ENCODE assay signal across 1 cellular context in the genomic region with DNA sequence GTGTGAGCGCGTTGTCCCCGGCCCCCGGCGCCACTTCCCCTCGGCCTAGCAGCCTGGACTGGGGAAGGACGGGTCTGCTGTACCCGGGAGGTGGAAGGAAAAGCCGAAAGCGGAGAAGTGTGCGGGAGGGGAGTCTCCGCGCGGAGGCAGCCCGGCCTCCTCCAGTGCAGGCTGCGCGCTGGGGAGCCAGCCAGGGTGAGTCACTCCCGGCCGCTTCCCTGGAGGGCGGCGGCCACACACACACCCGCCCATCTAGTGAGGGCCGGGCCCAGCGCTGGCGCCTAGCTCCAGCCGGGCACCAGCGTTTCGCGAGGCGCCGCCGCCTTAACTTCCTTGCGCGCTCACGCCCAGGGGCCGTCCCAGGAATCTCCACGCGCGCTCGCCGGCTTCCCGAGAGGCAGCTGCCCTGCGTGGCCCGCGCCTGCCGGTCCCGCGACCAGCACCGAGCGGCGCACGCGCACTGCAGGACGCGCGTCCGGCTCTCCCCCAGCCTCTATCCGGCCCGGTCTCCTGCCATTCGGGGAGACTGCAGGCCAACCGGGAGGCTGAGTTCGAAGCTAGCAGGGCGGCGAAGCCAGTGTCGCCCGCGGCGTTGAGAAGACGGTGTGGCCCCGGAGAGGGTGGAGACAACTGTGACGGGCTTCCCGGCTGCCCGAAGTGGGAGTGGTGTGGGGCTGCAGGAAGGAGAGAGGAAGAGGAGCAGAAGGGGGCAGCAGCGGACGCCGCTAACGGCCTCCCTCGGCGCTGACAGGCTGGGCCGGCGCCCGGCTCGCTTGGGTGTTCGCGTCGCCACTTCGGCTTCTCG.
TF ChIP-seq lines count a peak whose summit lies in the region.

Gene JAK2 (plus strand): TSS at position 702 of the 805 bp plus-strand sequence. CDS start 36,716 bp downstream, outside the sequence.

TF ChIP-seq in H1, 55 proteins besides CTCF, POLR2A, EP300 and RAD21:
- TF ChIP-seq BRCA1 (IDR thresholded peaks at IDR 0.05; ENCODE audit: low read depth, low read length) (no peak), NANOG (IDR thresholded peaks at IDR 0.05; ENCODE audit: insufficient read depth, low read depth, low read length, poor library complexity, severe bottlenecking) (no peak), ASH2L (IDR thresholded peaks at IDR 0.05; ENCODE audit: low read length) (peak; percentile 93), SIN3A (conservative IDR thresholded peaks at IDR 0.05 in 1 of 2, IDR thresholded peaks at IDR 0.05 in 1 of 2; ENCODE audit: low read depth in 1 of 2, low read length in 2 of 2) (peak in 1 of 2 experiments; percentile 38; a peak in 1 of 4 replicates), POLR2AphosphoS5 (IDR thresholded peaks at IDR 0.05; ENCODE audit: low read depth, low read length) (peak; percentile 51), MAX (IDR thresholded peaks at IDR 0.05) (peak; percentile 53; the same call in 1 of the 2 replicates), RNF2 (IDR thresholded peaks at IDR 0.05; ENCODE audit: borderline replicate concordance, low read depth, low read length, missing control alignments, poor library complexity, severe bottlenecking) (no peak), BCL11A (IDR thresholded peaks at IDR 0.05; ENCODE audit: low read depth in 2 of 2, low read length in 2 of 2) (no peak), POU5F1 (IDR thresholded peaks at IDR 0.05; ENCODE audit: low read depth, low read length) (no peak), SIX5 (IDR thresholded peaks at IDR 0.05; ENCODE audit: low read depth, low read length) (no peak), SUZ12 (IDR thresholded peaks at IDR 0.05; ENCODE audit: low read length) (peak; percentile 22; the same call in 1 of the 2 replicates), TAF1 (IDR thresholded peaks at IDR 0.05; ENCODE audit: low read depth, low read length) (peak; percentile 64), NRF1 (IDR thresholded peaks at IDR 0.05; ENCODE audit: low read depth, low read length) (peak; percentile 46), TBP (IDR thresholded peaks at IDR 0.05; ENCODE audit: low read depth, low read length) (peak; percentile 68; the same call in 1 of the 2 replicates), HDAC2 (IDR thresholded peaks at IDR 0.05; ENCODE audit: borderline replicate concordance in 1 of 2, low read depth in 2 of 2, low read length in 2 of 2) (peak in 1 of 2 experiments; percentile 39; a peak in 1 of 4 replicates), GTF2F1 (IDR thresholded peaks at IDR 0.05; ENCODE audit: borderline replicate concordance, low read depth, low read length) (peak; percentile 28; the same call in 1 of the 2 replicates), JUND (IDR thresholded peaks at IDR 0.05; ENCODE audit: low read length) (peak; percentile 87), CBX5 (IDR thresholded peaks at IDR 0.05; ENCODE audit: low read depth, low read length) (no peak), PHF8 (conservative IDR thresholded peaks at IDR 0.05; ENCODE audit: low read depth, low read length) (peak; percentile 80), GABPA (IDR thresholded peaks at IDR 0.05; ENCODE audit: borderline replicate concordance, insufficient read depth, low read length) (no peak), EZH2 (IDR thresholded peaks at IDR 0.05; ENCODE audit: low read depth, low read length, severe bottlenecking) (no peak), BACH1 (IDR thresholded peaks at IDR 0.05; ENCODE audit: low read length) (peak; percentile 28), HDAC6 (IDR thresholded peaks at IDR 0.05; ENCODE audit: low read depth, low read length) (no peak), TAF7 (optimal IDR thresholded peaks at IDR 0.05; ENCODE audit: borderline replicate concordance, low read depth, low read length) (peak; percentile 69), CREB1 (IDR thresholded peaks at IDR 0.05) (peak; percentile 58; the same call in 1 of the 2 replicates)
